8 cellular contexts compared by ENCODE assay signal in the genomic region with DNA sequence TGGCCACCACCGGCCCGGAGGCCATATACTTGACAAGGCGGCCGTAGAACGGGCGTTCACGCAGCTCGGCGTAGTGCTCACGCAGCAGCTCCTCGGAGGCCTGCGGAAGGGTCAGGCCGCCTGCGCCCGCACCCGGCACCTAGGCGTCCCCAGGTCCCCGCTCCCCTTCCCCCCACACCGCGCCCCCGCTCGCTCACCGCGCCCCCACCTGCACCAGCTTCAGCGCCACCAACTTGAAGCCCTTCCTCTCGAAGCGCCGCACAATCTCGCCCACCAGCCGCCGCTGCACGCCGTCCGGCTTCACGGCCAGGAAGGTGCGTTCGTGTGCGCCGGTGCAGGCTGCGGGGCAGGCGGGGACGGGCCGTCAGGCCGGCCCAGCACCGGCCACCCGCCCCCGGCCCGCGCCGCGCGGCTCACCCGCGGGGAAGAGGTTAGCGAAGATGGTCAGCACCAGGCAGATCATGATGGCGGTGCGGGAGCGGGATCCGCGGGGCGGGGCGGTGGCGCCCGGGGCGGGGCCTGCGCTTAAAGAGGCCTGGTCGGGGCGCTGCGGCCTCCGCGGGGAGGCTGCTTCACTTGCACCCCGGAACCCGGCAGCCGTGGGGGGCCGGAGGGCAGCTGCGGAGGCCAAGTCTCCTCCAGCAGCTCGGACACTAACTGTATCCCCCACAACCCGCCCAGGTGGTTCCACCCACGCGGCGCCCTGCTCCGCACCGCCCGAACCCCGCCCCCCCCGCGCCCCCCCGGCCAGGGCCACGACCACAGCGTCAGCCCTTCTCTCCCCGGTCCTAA. TPM values are rescaled to one million over a fixed set of nuclear protein-coding genes. Genes with fewer than 3 reads are reported as not detected.
DNase-seq lines count a peak whose midpoint lies in the region; ATAC-seq, FAIRE-seq and TF ChIP-seq lines count a peak whose summit lies in the region.

A gene (minus strand): TSS at position 472 of the 792 bp plus-strand sequence. CDS start 9 bp downstream, at position 463.

- H3K4me1 ChIP-seq in Loucy (ENCODE audit: insufficient read depth, low read length, poor library complexity, severe bottlenecking), result no peaks in the 10 kb centered on the region

- peaks cover 10% of the 10 kb centered on the region for H4K20me1 ChIP-seq in Loucy (ENCODE audit: insufficient read depth, low read length, poor library complexity, severe bottlenecking)

- H2AFZ ChIP-seq in Loucy (ENCODE audit: low read length), result no peak within 1 kb of the TSS; the same call in 1 of the 2 replicates

- no peaks in the 10 kb centered on the region for H3K9me3 ChIP-seq in Loucy (ENCODE audit: insufficient read depth, low read depth, low read length)

- no peaks in the 10 kb centered on the region for H3K9me2 ChIP-seq in Loucy (replicated peaks; ENCODE audit: low read depth, low read length)

- no peaks in the 10 kb centered on the region for H3F3A ChIP-seq in Loucy (ENCODE audit: low read depth)

- peak within 1 kb of the TSS; percentile 95 for H3K4me3 ChIP-seq in Loucy (ENCODE audit: low read length, poor library complexity, severe bottlenecking)

- peak; percentile 94 for FAIRE-seq in GM12892 (lab: Jason Lieb, UNC)

- TF ChIP-seq CTCF in Loucy (conservative IDR thresholded peaks at IDR 0.05; ENCODE audit: low read length), result no peak

- DNase-seq in GM12892 (ENCODE audit: insufficient read length) (peak; percentile 87), islet precursor cell (peak; percentile 77)
- DNase-seq in central memory CD4-positive, alpha-beta T cell, result peak; percentile 63
- peak; percentile 77 for DNase-seq in stimulated activated CD4-positive, alpha-beta T cell treated with anti-CD3 and anti-CD28 coated beads, Interleukin-12 subunit alpha, Interleukin-12 subunit beta, amount 100 ng/mL, for 4 hours

- peak within 1 kb of the TSS; percentile 85 for H3K4me2 ChIP-seq in Loucy (ENCODE audit: low read depth, low read length, poor library complexity, severe bottlenecking)

- peaks cover 23% of the 10 kb centered on the region; the same call in 1 of the 2 replicates for H3K79me2 ChIP-seq in Loucy (ENCODE audit: insufficient read depth, low read length)

- H3K36me3 ChIP-seq in Loucy (ENCODE audit: insufficient read depth, low read length), result no peaks in the 10 kb centered on the region

- H3K27me3 ChIP-seq in Loucy (ENCODE audit: insufficient read depth, low read length, poor library complexity, severe bottlenecking), result no peaks in the 10 kb centered on the region

- TF ChIP-seq POLR2A in GM12892 (IDR thresholded peaks at IDR 0.05; ENCODE audit: low read depth, low read length), result no peak; the same call in 1 of the 2 replicates

- H3K9ac ChIP-seq in Loucy (ENCODE audit: low read depth, low read length, poor library complexity, severe bottlenecking), result peak within 1 kb of the TSS; percentile 86

- ATAC-seq in activated CD4-positive, CD25-positive, alpha-beta regulatory T cell treated with anti-CD3 and anti-CD28 coated beads, Interleukin-2, amount 50 U/mL, for 24 hours, result peak; percentile 57 to 62
- no peak for ATAC-seq in HG02571 (IDR thresholded peaks at IDR 0.05; ENCODE audit: unreplicated experiment)
- ATAC-seq in HG03571 (IDR thresholded peaks at IDR 0.05; ENCODE audit: unreplicated experiment), result no peak

RNA-seq across cellular contexts. Expression of the gene that starts here (rescaled TPM):
- 11.8 TPM for polyA plus RNA-seq in GM12892 (2012; ENCODE audit: missing spikeins)

Comparison
In these comparisons a context has a peak if more than half of its experiments do, and no peak if none do; other contexts are left out.
1. ATAC-seq: peak in activated CD4-positive, CD25-positive, alpha-beta regulatory T cell treated with anti-CD3 and anti-CD28 coated beads, Interleukin-2, amount 50 U/mL, for 24 hours (2 of 2); none in HG02571 (single experiment) and HG03571 (single experiment).
2. Peak in every context shown above with its lines, with median percentiles within 50 percentile points of each other: DNase-seq.